ENCODE assay signal across 9 cellular contexts in the genomic region with DNA sequence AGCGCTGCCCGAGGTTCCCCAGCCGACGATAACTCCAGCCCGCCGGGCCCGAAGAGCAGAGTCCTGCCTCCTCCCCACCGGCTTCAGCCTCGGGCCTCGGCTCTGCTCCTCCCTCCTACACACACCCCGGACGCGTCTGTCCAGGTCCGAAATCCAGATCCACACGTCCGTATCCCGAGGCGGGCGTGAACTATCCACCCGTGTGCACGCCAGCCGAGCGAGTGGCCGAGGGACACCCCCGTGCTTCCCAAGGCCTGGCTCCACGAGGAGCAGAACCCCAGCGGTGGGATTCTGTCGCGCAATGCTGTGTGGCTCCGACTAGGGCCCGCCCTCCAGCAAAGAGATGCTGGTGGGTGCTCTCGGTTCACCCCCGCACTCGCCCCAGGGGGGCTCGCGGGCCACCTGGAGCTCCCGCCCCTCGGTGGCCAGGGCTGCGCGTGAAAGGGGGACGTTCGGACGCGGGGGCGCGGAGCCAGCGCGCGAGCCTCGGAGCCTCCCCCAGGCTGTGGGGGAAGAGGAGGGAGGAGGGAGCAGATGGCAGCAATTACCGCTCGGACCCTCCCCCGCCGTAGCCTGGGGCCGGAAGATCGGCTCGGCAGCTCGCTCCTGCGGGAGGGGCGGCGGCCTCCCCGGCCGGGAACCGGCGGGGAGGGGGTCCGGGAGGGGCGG. TPM values are rescaled to one million over a fixed set of nuclear protein-coding genes. Genes with fewer than 3 reads are reported as not detected.
DNase-seq lines count a peak whose midpoint lies in the region; ATAC-seq and TF ChIP-seq lines count a peak whose summit lies in the region.
"Had no signal": no experiment of that assay in that cellular context is flagged by ENCODE, and none has a peak within 500 bp of the region (broad histone marks: within the 10 kb centered on the region; RNA-seq: fewer than 3 reads in every experiment).

No MANE protein-coding gene starts in this region.

- H4K20me1 ChIP-seq in smooth muscle cell (ENCODE audit: low read depth), result no peaks in the 10 kb centered on the region

- H3K36me3 ChIP-seq in H7 (replicated peaks; ENCODE audit: control insufficient read depth, insufficient read depth, low read length) (no peaks in the 10 kb centered on the region), smooth muscle cell (ENCODE audit: low read depth) (no peaks in the 10 kb centered on the region)

- peak overlapping the region; percentile 21 for H3K4me3 Mint-ChIP-seq in activated T-helper 17 cell treated with anti-CD3 and anti-CD28 coated beads, Interleukin-2, amount 50 U/mL, for 72 hours

- H3K27ac Mint-ChIP-seq in activated T-helper 17 cell treated with anti-CD3 and anti-CD28 coated beads, Interleukin-2, amount 50 U/mL, for 72 hours, result no peak overlapping the region

- H2AFZ ChIP-seq in smooth muscle cell (ENCODE audit: low read depth), result peak overlapping the region; percentile 58
- H2AFZ ChIP-seq: PC-9 had no signal

- no peak for TF ChIP-seq CTCF in smooth muscle cell (IDR thresholded peaks at IDR 0.05; ENCODE audit: borderline replicate concordance, insufficient read depth, poor library complexity, severe bottlenecking)

- H3K27ac ChIP-seq in smooth muscle cell (ENCODE audit: low read depth), result no peak overlapping the region
- H3K27ac ChIP-seq: PC-9 had no signal

- ATAC-seq in activated T-helper 17 cell treated with anti-CD3 and anti-CD28 coated beads, Interleukin-2, amount 50 U/mL, for 72 hours (replicated peaks), result no peak
- ATAC-seq in GM21360 (IDR thresholded peaks at IDR 0.05; ENCODE audit: unreplicated experiment) (no peak), HG03108 (IDR thresholded peaks at IDR 0.05; ENCODE audit: unreplicated experiment) (no peak)

- no peaks in the 10 kb centered on the region for H3K4me1 Mint-ChIP-seq in activated T-helper 17 cell treated with anti-CD3 and anti-CD28 coated beads, Interleukin-2, amount 50 U/mL, for 72 hours

- peaks cover 53% of the 10 kb centered on the region for H3K27me3 ChIP-seq in H7 (ENCODE audit: control insufficient read depth, insufficient read depth, low read length)
- no peaks in the 10 kb centered on the region for H3K27me3 ChIP-seq in smooth muscle cell (ENCODE audit: low read depth)

- H3K9ac ChIP-seq in smooth muscle cell (ENCODE audit: low read depth), result no peak overlapping the region

- no peaks in the 10 kb centered on the region for H3K79me2 ChIP-seq in smooth muscle cell (ENCODE audit: low read depth)

- 3% methylated on average over 48 of the region's 67 CpGs for WGBS in smooth muscle cell (ENCODE audit: low lambda C conversion rate)

- H3K9me3 Mint-ChIP-seq in activated T-helper 17 cell treated with anti-CD3 and anti-CD28 coated beads, Interleukin-2, amount 50 U/mL, for 72 hours, result no peaks in the 10 kb centered on the region

- peak; percentile 88 for DNase-seq in H7
- no peak for DNase-seq in smooth muscle cell (lab: John Stamatoyannopoulos, UW; ENCODE audit: unreplicated experiment)
- DNase-seq in KG1 (lab: John Stamatoyannopoulos, UW), result no peak
- DNase-seq in stimulated activated CD4-positive, alpha-beta T cell treated with anti-CD3 and anti-CD28 coated beads, Interleukin-15, amount 100 ng/mL, for 24 hours, result no peak
- DNase-seq: PC-9 had no signal

- H3K4me3 ChIP-seq in H7 (ENCODE audit: insufficient read depth, low read depth, low read length) (peak overlapping the region; percentile 75), iPS-18c (ENCODE audit: insufficient read depth, low read depth, low read length) (peak overlapping the region; percentile 65), smooth muscle cell (peak overlapping the region; percentile 52)
- H3K4me3 ChIP-seq: PC-9 had no signal

- H3K36me3 Mint-ChIP-seq in activated T-helper 17 cell treated with anti-CD3 and anti-CD28 coated beads, Interleukin-2, amount 50 U/mL, for 72 hours (ENCODE audit: low read depth), result no peaks in the 10 kb centered on the region

- H3K27me3 Mint-ChIP-seq in activated T-helper 17 cell treated with anti-CD3 and anti-CD28 coated beads, Interleukin-2, amount 50 U/mL, for 72 hours, result peaks cover 46% of the 10 kb centered on the region

- H3K9me3 ChIP-seq in iPS-18c (ENCODE audit: control insufficient read depth, insufficient read depth, low read length), result no peaks in the 10 kb centered on the region
- no peaks in the 10 kb centered on the region for H3K9me3 ChIP-seq in smooth muscle cell (replicated peaks; ENCODE audit: low read depth)

- peaks cover 42% of the 10 kb centered on the region for H3K4me1 ChIP-seq in smooth muscle cell (ENCODE audit: low read depth)

- peak overlapping the region; percentile 95 for H3K4me2 ChIP-seq in smooth muscle cell
- H3K4me2 ChIP-seq: PC-9 had no signal

- H3F3A ChIP-seq in smooth muscle cell (ENCODE audit: low read depth), result peaks cover 21% of the 10 kb centered on the region

RNA-seq across cellular contexts. Expression of gene ANKRD33, which starts 18.9 kb away (rescaled TPM):
- total RNA-seq in H7 (2014; rRNA removed; shearing (Covaris generic)), result 0.17 and 1.6 TPM in 2 replicates
- total RNA-seq in activated T-helper 17 cell treated with anti-CD3 and anti-CD28 coated beads, Interleukin-2, amount 50 U/mL, for 72 hours, result not detected
- 0.04 TPM in 1 of 2 replicates, not detected in the other for total RNA-seq in smooth muscle cell
- polyA plus RNA-seq in smooth muscle cell, result 0.89 and 1.3 TPM in 2 replicates
- total RNA-seq: PC-9 had no signal

RNA-seq across cellular contexts. Expression of gene FIGNL2, which starts 20.4 kb away (rescaled TPM):
- total RNA-seq in H7 (2014; rRNA removed; shearing (Covaris generic)), result 5.0 and 5.8 TPM in 2 replicates
- total RNA-seq in activated T-helper 17 cell treated with anti-CD3 and anti-CD28 coated beads, Interleukin-2, amount 50 U/mL, for 72 hours, result under 1 TPM; 0.50 to 0.53 TPM
- 2.3 and 2.7 TPM in 2 replicates for total RNA-seq in smooth muscle cell
- polyA plus RNA-seq in smooth muscle cell, result 1.1 TPM in 2 replicates
- total RNA-seq: PC-9 had no signal

RNA-seq across cellular contexts. Expression of gene ACVRL1, which starts 38.3 kb away (rescaled TPM):
- total RNA-seq in H7 (2014; rRNA removed; shearing (Covaris generic)), result 0.07 and 0.33 TPM in 2 replicates
- not detected for total RNA-seq in activated T-helper 17 cell treated with anti-CD3 and anti-CD28 coated beads, Interleukin-2, amount 50 U/mL, for 72 hours
- 10.3 and 10.4 TPM in 2 replicates for total RNA-seq in smooth muscle cell
- 7.3 and 8.4 TPM in 2 replicates for polyA plus RNA-seq in smooth muscle cell
- total RNA-seq: PC-9 had no signal
